Comparison of ENCODE assay signal across 26 cellular contexts in genomic region chr5:59722875-59723274, GRCh38.
DNase-seq lines count a peak whose midpoint lies in the region; ATAC-seq, FAIRE-seq and TF ChIP-seq lines count a peak whose summit lies in the region.
"Had no signal": no experiment of that assay in that cellular context is flagged by ENCODE, and none has a peak within 500 bp of the region (broad histone marks: within the 10 kb centered on the region; RNA-seq: fewer than 3 reads in every experiment).

No MANE protein-coding gene starts in this region.

- POLR2A ChIA-PET in PC-3 (lab: Charles Lee; ENCODE audit: unreplicated experiment) = no interaction called here

- peak overlapping the region; percentile 66 for H3K27ac ChIP-seq in PC-3 (ENCODE audit: low read length)
- H3K27ac ChIP-seq in small intestine (ENCODE audit: low read depth in 1 of 2, low read length in 1 of 2) = no peak overlapping the region

- intact Hi-C loops in PC-3 (cut with micrococcal nuclease) = loop anchor here (1.0 to 5.0 kb wide), 2 partner anchors 51 to 76 kb away; no protein-coding TSS in a partner anchor

- H3K36me3 ChIP-seq in PC-3 (ENCODE audit: low read depth, low read length) (no peaks in the 10 kb centered on the region), bronchial epithelial cell (ENCODE audit: control insufficient read depth, insufficient read depth, low read length) (no peaks in the 10 kb centered on the region), small intestine (ENCODE audit: control insufficient read depth in 2 of 2, insufficient read depth in 2 of 2, low read length in 2 of 2) (no peaks in the 10 kb centered on the region)

- H3K79me2 ChIP-seq in PC-3 (ENCODE audit: low read length) = no peaks in the 10 kb centered on the region

- no peaks in the 10 kb centered on the region for H4K20me1 ChIP-seq in PC-3 (ENCODE audit: low read length)

- H3K4me1 ChIP-seq in PC-3 (ENCODE audit: insufficient read depth, low read length) (peaks cover 15% of the 10 kb centered on the region), small intestine (ENCODE audit: control insufficient read depth in 2 of 2, insufficient read depth in 1 of 2, low read depth in 1 of 2, low read length in 1 of 2) (no peaks in the 10 kb centered on the region)

- H3K9me3 ChIP-seq in PC-3 (ENCODE audit: low read length) (no peaks in the 10 kb centered on the region), small intestine (ENCODE audit: control insufficient read depth, low read depth) (no peaks in the 10 kb centered on the region)

- H3F3A ChIP-seq in PC-3 (ENCODE audit: low read length, unreplicated experiment) = no peaks in the 10 kb centered on the region

- H3K9me2 ChIP-seq in PC-3 (replicated peaks; ENCODE audit: low read length) = no peaks in the 10 kb centered on the region

- ATAC-seq in PC-3 = peak; percentile 90
- no peak for ATAC-seq in omental fat pad (ENCODE audit: low FRiP score)
- ATAC-seq in HG02588 (IDR thresholded peaks at IDR 0.05; ENCODE audit: unreplicated experiment) = no peak
- ATAC-seq: effector memory CD8-positive, alpha-beta T cell; HCT116; K562; natural killer cell; right cardiac atrium had no signal

- CTCF ChIA-PET in PC-3 (lab: Charles Lee) = no interaction called here

- 69 to 82% (median 72%) methylated on average over 2 of the region's 2 CpGs for WGBS in small intestine, 3 donors

- no peak for FAIRE-seq in bronchial epithelial cell (lab: Jason Lieb, UNC)
- no peak for FAIRE-seq in small intestine (lab: Jason Lieb, UNC)
- FAIRE-seq: K562 had no signal

- no peaks in the 10 kb centered on the region for H3K27me3 ChIP-seq in PC-3 (ENCODE audit: low read length)
- H3K27me3 ChIP-seq in bronchial epithelial cell (ENCODE audit: control insufficient read depth, insufficient read depth, low read length) = no peaks in the 10 kb centered on the region
- no peaks in the 10 kb centered on the region for H3K27me3 ChIP-seq in small intestine (ENCODE audit: control insufficient read depth in 2 of 2, insufficient read depth in 2 of 2, low read length in 2 of 2)

- BruUV-seq in PC-3 (replicated peaks; lab: Mats Ljungman, UMichigan) = no TSS peak

- H3K9ac ChIP-seq in PC-3 (ENCODE audit: low read length) = peak overlapping the region; percentile 19; the same call in 1 of the 2 replicates

- no peak overlapping the region for H3K4me3 ChIP-seq in PC-3 (ENCODE audit: low read length)
- H3K4me3 ChIP-seq in bronchial epithelial cell (ENCODE audit: low read depth, low read length) = no peak overlapping the region
- H3K4me3 ChIP-seq in small intestine (ENCODE audit: low read depth in 1 of 2, low read length in 2 of 2) = no peak overlapping the region
- H3K4me3 ChIP-seq: K562 had no signal

- H2AFZ ChIP-seq in PC-3 (ENCODE audit: low read length) = no peak overlapping the region

- DNase-seq in EH (ENCODE audit: low read depth) (peak; percentile 19), PC-3 (peak; percentile 59), bronchial epithelial cell (ENCODE audit: low read depth) (peak; percentile 90), kidney glomerular epithelial cell (lab: John Stamatoyannopoulos, UW) (peak; percentile 3), small intestine (no peak), omental fat pad (ENCODE audit: low spot score) (no peak), activated gamma-delta T cell (lab: John Stamatoyannopoulos, UW) (no peak)
- DNase-seq: activated CD4-positive, alpha-beta T cell treated with anti-CD3 and anti-CD28 coated beads for 48 hours; activated naive CD4-positive, alpha-beta T cell treated with anti-CD3 and anti-CD28 coated beads, Interleukin-2, amount 50 U/mL, for 16 hours; activated T-cell treated with anti-CD3 and anti-CD28 coated beads, Interleukin-2, amount 50 U/mL, for 72 hours; anterior cingulate cortex; CD4-positive, CD25-positive, alpha-beta regulatory T cell; DMS 273 treated with DMSO at 0.1 percent for 48 hours; effector memory CD8-positive, alpha-beta T cell; glutamatergic neuron; natural killer cell; NCI-H1930; NCI-H226; NCI-H774; right cardiac atrium; SHP77 treated with DMSO at 0.1 percent for 48 hours; stimulated activated CD8-positive, alpha-beta memory T cell treated with anti-CD3 and anti-CD28 coated beads, Interleukin-4, amount 100 ng/mL, for 48 hours; T-helper 1 cell had no signal

- TF ChIP-seq CTCF in PC-3 (conservative IDR thresholded peaks at IDR 0.05; ENCODE audit: low read depth, low read length) (no peak), bronchial epithelial cell (IDR thresholded peaks at IDR 0.05; ENCODE audit: insufficient read depth, low read length, severe bottlenecking) (no peak), omental fat pad (IDR thresholded peaks at IDR 0.05) (no peak)

- H3K4me2 ChIP-seq in PC-3 (ENCODE audit: low read length) = peak overlapping the region; percentile 58

Comparison
In these comparisons a context has a peak if more than half of its experiments do, and no peak if none do; other contexts are left out.
1. DNase-seq: peak in EH (single experiment), PC-3 (single experiment), bronchial epithelial cell (single experiment) and kidney glomerular epithelial cell (single experiment); none in small intestine (single experiment), omental fat pad (single experiment) and activated gamma-delta T cell (single experiment).